Comparison of ENCODE assay signal across 8 cellular contexts in genomic region chr6:12483712-12484111, GRCh38.
DNase-seq lines count a peak whose midpoint lies in the region; ATAC-seq and TF ChIP-seq lines count a peak whose summit lies in the region.

No MANE protein-coding gene starts in this region.

- CTCF ChIA-PET in AG04450 (lab: Charles Lee) = interaction anchor here (1.6 to 3.0 kb wide), 2 partner anchors 122 to 193 kb away, joined by 10 to 13 read pairs; partner anchors contain the start of gene EDN1

- H3K79me2 ChIP-seq in neural progenitor cell (ENCODE audit: low read depth) = no peaks in the 10 kb centered on the region

- H3K4me2 ChIP-seq in neural progenitor cell = no peak overlapping the region

- H3K9me3 ChIP-seq in AG04450 (ENCODE audit: control insufficient read depth, insufficient read depth, low read length) (no peaks in the 10 kb centered on the region), neural progenitor cell (ENCODE audit: low read depth) (no peaks in the 10 kb centered on the region)

- peak; percentile 80 for ATAC-seq in GM19023 (IDR thresholded peaks at IDR 0.05; ENCODE audit: unreplicated experiment)
- ATAC-seq in HG03135 (IDR thresholded peaks at IDR 0.05; ENCODE audit: unreplicated experiment) = peak; percentile 85
- peak; percentile 58 for ATAC-seq in activated T-helper 17 cell treated with anti-CD3 and anti-CD28 coated beads, Interleukin-2, amount 50 U/mL, for 72 hours (replicated peaks)

- POLR2A ChIA-PET in AG04450 (lab: Yijun Ruan, JAX) = no interaction called here

- H3K36me3 ChIP-seq in neural progenitor cell = no peaks in the 10 kb centered on the region

- no peak overlapping the region for H3K4me3 Mint-ChIP-seq in activated T-helper 17 cell treated with anti-CD3 and anti-CD28 coated beads, Interleukin-2, amount 50 U/mL, for 72 hours
- no peak overlapping the region for H3K4me3 Mint-ChIP-seq in neural progenitor cell

- no peak overlapping the region for H2AFZ ChIP-seq in neural progenitor cell (replicated peaks)

- TF ChIP-seq CTCF in AG04450 (IDR thresholded peaks at IDR 0.05; ENCODE audit: low read depth, low read length) = no peak
- no peak for TF ChIP-seq CTCF in neural progenitor cell (IDR thresholded peaks at IDR 0.05)

- H3K27me3 Mint-ChIP-seq in activated T-helper 17 cell treated with anti-CD3 and anti-CD28 coated beads, Interleukin-2, amount 50 U/mL, for 72 hours = peaks cover 10% of the 10 kb centered on the region
- no peaks in the 10 kb centered on the region for H3K27me3 Mint-ChIP-seq in neural progenitor cell (ENCODE audit: insufficient read depth, low read depth)

- H3K4me1 ChIP-seq in neural progenitor cell = peaks cover 10% of the 10 kb centered on the region

- H3K9ac ChIP-seq in neural progenitor cell = no peak overlapping the region

- peak; percentile 86 for DNase-seq in AG04450 (ENCODE audit: low read depth, low spot score)
- DNase-seq in non-pigmented ciliary epithelial cell (ENCODE audit: low read depth) = peak; percentile 94
- DNase-seq in Kasumi-1 (lab: John Stamatoyannopoulos, UW) = no peak
- DNase-seq in NCI-H1092 treated with DMSO at 0.1 percent for 48 hours (lab: John Stamatoyannopoulos, UW) = no peak
- DNase-seq in neural progenitor cell (ENCODE audit: low spot score) = no peak

- H3K27me3 ChIP-seq in AG04450 (ENCODE audit: control insufficient read depth, insufficient read depth, low read length) (no peaks in the 10 kb centered on the region), neural progenitor cell (no peaks in the 10 kb centered on the region)

- H3K4me3 ChIP-seq in AG04450 (ENCODE audit: low read depth, low read length) (peak overlapping the region; percentile 37), neural progenitor cell (no peak overlapping the region)

- no peaks in the 10 kb centered on the region for H3K36me3 Mint-ChIP-seq in activated T-helper 17 cell treated with anti-CD3 and anti-CD28 coated beads, Interleukin-2, amount 50 U/mL, for 72 hours (ENCODE audit: low read depth)
- no peaks in the 10 kb centered on the region for H3K36me3 Mint-ChIP-seq in neural progenitor cell

- H3K4me1 Mint-ChIP-seq in activated T-helper 17 cell treated with anti-CD3 and anti-CD28 coated beads, Interleukin-2, amount 50 U/mL, for 72 hours = no peaks in the 10 kb centered on the region
- H3K4me1 Mint-ChIP-seq in neural progenitor cell = no peaks in the 10 kb centered on the region

- H3F3A ChIP-seq in neural progenitor cell (ENCODE audit: low read depth) = no peaks in the 10 kb centered on the region

- no peak overlapping the region for H3K27ac Mint-ChIP-seq in activated T-helper 17 cell treated with anti-CD3 and anti-CD28 coated beads, Interleukin-2, amount 50 U/mL, for 72 hours
- no peak overlapping the region for H3K27ac Mint-ChIP-seq in neural progenitor cell

- H4K20me1 ChIP-seq in neural progenitor cell (ENCODE audit: low read depth) = no peaks in the 10 kb centered on the region

- H3K9me3 Mint-ChIP-seq in activated T-helper 17 cell treated with anti-CD3 and anti-CD28 coated beads, Interleukin-2, amount 50 U/mL, for 72 hours = no peaks in the 10 kb centered on the region
- H3K9me3 Mint-ChIP-seq in neural progenitor cell = no peaks in the 10 kb centered on the region

- peak overlapping the region; percentile 47 for H3K27ac ChIP-seq in AG04450 (ENCODE audit: low read depth, low read length)
- H3K27ac ChIP-seq in neural progenitor cell = no peak overlapping the region

Comparison
In these comparisons a context has a peak if more than half of its experiments do, and no peak if none do; other contexts are left out.
1. DNase-seq: peak in AG04450 (single experiment) and non-pigmented ciliary epithelial cell (single experiment); none in Kasumi-1 (0 of 2), NCI-H1092 treated with DMSO at 0.1 percent for 48 hours (single experiment) and neural progenitor cell (single experiment).
2. Peak in every context shown above with its lines, with median percentiles within 50 percentile points of each other: ATAC-seq.